8 cellular contexts compared by ENCODE assay signal in the genomic region with DNA sequence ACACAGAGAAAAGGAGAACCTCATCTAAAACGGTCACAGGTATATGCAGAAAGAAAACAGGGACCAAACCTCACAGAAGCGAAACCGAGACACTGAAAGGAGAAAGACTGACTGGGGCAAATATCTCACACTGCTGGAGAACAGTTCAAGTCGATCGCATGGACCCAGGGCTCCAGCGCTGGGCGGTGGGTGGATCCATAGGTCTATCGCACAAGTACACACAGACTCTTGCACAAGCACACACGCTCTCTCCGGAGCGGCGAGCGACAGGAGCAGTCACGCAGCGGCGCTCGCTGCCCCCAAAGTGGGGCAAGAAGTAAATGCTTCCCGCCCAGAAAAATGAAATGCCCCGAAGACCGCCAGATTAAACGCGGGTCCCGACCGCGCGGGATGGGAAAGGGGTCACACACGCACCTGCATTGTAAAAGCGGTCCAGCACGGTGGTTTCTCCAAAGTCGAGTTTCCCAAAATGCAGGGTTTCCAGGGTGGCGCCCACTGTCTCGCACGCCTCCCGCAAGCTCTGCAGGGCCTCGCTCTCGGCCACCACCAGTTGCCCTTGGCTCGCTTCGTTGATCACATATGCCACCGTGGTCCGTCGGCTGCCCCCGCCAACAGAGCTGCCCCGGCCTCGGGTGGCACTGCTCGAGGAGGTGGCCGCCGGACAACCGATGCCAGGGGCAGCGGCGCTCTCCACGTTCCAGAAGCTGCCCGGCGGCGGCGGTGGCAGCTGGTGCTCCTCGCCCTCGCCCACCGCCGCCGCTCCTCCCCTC. TPM values are rescaled to one million over a fixed set of nuclear protein-coding genes. Genes with fewer than 3 reads are reported as not detected.
DNase-seq lines count a peak whose midpoint lies in the region; ATAC-seq and TF ChIP-seq lines count a peak whose summit lies in the region.

No MANE protein-coding gene starts in this region.

- H3K27ac Mint-ChIP-seq in activated B cell treated with CpG ODN at 0.5 μM for 24 hours = peak overlapping the region; percentile 96

- ATAC-seq in HG02571 (IDR thresholded peaks at IDR 0.05; ENCODE audit: unreplicated experiment) (peak; percentile 33), activated B cell treated with CpG ODN at 0.5 μM for 24 hours (ENCODE audit: low read depth) (peak; percentile 8), left lobe of liver (peak; percentile 58)

- CTCF ChIA-PET in activated B cell treated with CpG ODN at 0.5 μM for 24 hours (lab: Charles Lee) = interaction anchor here (0.8 to 5.5 kb wide), 49 partner anchors 8 to 1293 kb away, joined by 3 to 381 read pairs (median 7); a partner anchor contains a TSS

- H3K27me3 Mint-ChIP-seq in activated B cell treated with CpG ODN at 0.5 μM for 24 hours = no peaks in the 10 kb centered on the region

- DNase-seq in NCI-H1092 treated with DMSO at 0.1 percent for 48 hours (lab: John Stamatoyannopoulos, UW) (peak; percentile 11), NCI-H1092 (lab: John Stamatoyannopoulos, UW) (no peak), NCI-H1105 treated with DMSO at 0.1 percent for 48 hours (lab: John Stamatoyannopoulos, UW) (peak; percentile 47), activated B cell treated with CpG ODN at 0.5 μM for 24 hours (peak; percentile 47), cerebellar cortex (ENCODE audit: low spot score) (peak; percentile 74), left lobe of liver (ENCODE audit: low spot score) (peak; percentile 83)
- DNase-seq in stimulated activated CD4-positive, alpha-beta T cell treated with anti-CD3 and anti-CD28 coated beads, Interleukin-2, amount 100 ng/mL, for 4 hours (ENCODE audit: low read depth) = peak; percentile 35

- POLR2A ChIA-PET in activated B cell treated with CpG ODN at 0.5 μM for 24 hours (lab: Charles Lee) = interaction anchor here (0.5 to 6.3 kb wide), 18 partner anchors 9 to 560 kb away, joined by 3 to 119 read pairs (median 7); a partner anchor contains a TSS

- no peak for TF ChIP-seq CTCF in activated B cell treated with CpG ODN at 0.5 μM for 24 hours (IDR thresholded peaks at IDR 0.05)

- intact Hi-C loops in activated B cell treated with CpG ODN at 0.5 μM for 24 hours (cut with micrococcal nuclease) = loop anchor here (1.0 to 5.0 kb wide), 9 partner anchors 7 to 1294 kb away; a partner anchor contains a TSS

- H3K9me3 Mint-ChIP-seq in activated B cell treated with CpG ODN at 0.5 μM for 24 hours = no peaks in the 10 kb centered on the region

- H3K4me3 Mint-ChIP-seq in activated B cell treated with CpG ODN at 0.5 μM for 24 hours = peak overlapping the region; percentile 97

- peaks cover 51% of the 10 kb centered on the region for H3K4me1 Mint-ChIP-seq in activated B cell treated with CpG ODN at 0.5 μM for 24 hours

- H3K36me3 Mint-ChIP-seq in activated B cell treated with CpG ODN at 0.5 μM for 24 hours (ENCODE audit: low read depth) = peaks cover 18% of the 10 kb centered on the region

RNA-seq across cellular contexts. Expression of a gene that starts 0.8 kb away (rescaled TPM):
- total RNA-seq in activated B cell treated with CpG ODN at 0.5 μM for 24 hours (21.6 and 24.4 TPM in 2 replicates), left lobe of liver (6.3 TPM)

RNA-seq across cellular contexts. Expression of a gene that starts 30.9 kb away (rescaled TPM):
- total RNA-seq in activated B cell treated with CpG ODN at 0.5 μM for 24 hours = 5.0 and 6.8 TPM in 2 replicates
- 5.6 TPM for total RNA-seq in left lobe of liver

Comparison
In these comparisons a context has a peak if more than half of its experiments do, and no peak if none do; other contexts are left out.
1. ATAC-seq: peak in every context shown above with its lines; median percentile 58 in left lobe of liver; 33 in HG02571; 8 in activated B cell treated with CpG ODN at 0.5 μM for 24 hours.